1 cellular context compared by ENCODE assay signal in genomic region chr2:177265834-177266817, GRCh38.
TF ChIP-seq lines count a peak whose summit lies in the region.

No MANE protein-coding gene starts in this region.

TF ChIP-seq in K562, 482 proteins besides CTCF, POLR2A, EP300 and RAD21 (continued from another document and continues in another):
- TF ChIP-seq FOXO4 (CRISPR knock-in tag; IDR thresholded peaks at IDR 0.05) (no peak), NR0B1 (IDR thresholded peaks at IDR 0.05; ENCODE audit: partially characterized antibody) (no peak), HNRNPK (IDR thresholded peaks at IDR 0.05; ENCODE audit: low read depth, low read length, poor library complexity, severe bottlenecking) (no peak), CLOCK (CRISPR knock-in tag; IDR thresholded peaks at IDR 0.05; ENCODE audit: borderline replicate concordance) (no peak), RFX1 (IDR thresholded peaks at IDR 0.05) (no peak), ZNF551 (CRISPR knock-in tag; IDR thresholded peaks at IDR 0.05) (no peak), CBX8 (IDR thresholded peaks at IDR 0.05; ENCODE audit: borderline replicate concordance, extremely low read depth, low read depth, low read length, poor library complexity, severe bottlenecking) (no peak), ARID1B (IDR thresholded peaks at IDR 0.05) (peak; percentile 83), RBM25 (IDR thresholded peaks at IDR 0.05; ENCODE audit: low read depth, low read length, severe bottlenecking) (no peak), FOXK2 (conservative IDR thresholded peaks at IDR 0.05 in 1 of 2, IDR thresholded peaks at IDR 0.05 in 1 of 2; ENCODE audit: low read depth in 2 of 2) (no peak; a peak in 1 of 4 replicates), EWSR1 (IDR thresholded peaks at IDR 0.05; ENCODE audit: borderline replicate concordance, low read depth, partially characterized antibody) (no peak), ETV1 (tag; conservative IDR thresholded peaks at IDR 0.05; ENCODE audit: low read depth) (peak; percentile 14; the same call in 1 of the 2 replicates), ATF7 (IDR thresholded peaks at IDR 0.05) (peak; percentile 66), MIER1 (IDR thresholded peaks at IDR 0.05; ENCODE audit: low read depth) (no peak), YBX1 (IDR thresholded peaks at IDR 0.05) (no peak), MTA1 (IDR thresholded peaks at IDR 0.05; ENCODE audit: borderline replicate concordance) (peak; percentile 23; the same call in 1 of the 2 replicates), RBM34 (IDR thresholded peaks at IDR 0.05; ENCODE audit: borderline replicate concordance, insufficient read depth, low read length) (no peak), DEAF1 (CRISPR knock-in tag; IDR thresholded peaks at IDR 0.05) (peak; percentile 37; the same call in 1 of the 2 replicates), TFAP4 (CRISPR knock-in tag; IDR thresholded peaks at IDR 0.05; ENCODE audit: borderline replicate concordance) (no peak), NCOA1 (IDR thresholded peaks at IDR 0.05; ENCODE audit: low read depth) (peak; percentile 21; the same call in 1 of the 2 replicates), ZNF592 (IDR thresholded peaks at IDR 0.05) (0 out of 2 replicates have a peak, but pooled peaks have one; percentile 28), CBX1 (IDR thresholded peaks at IDR 0.05; ENCODE audit: low read depth) (no peak), SMAD4 (CRISPR knock-in tag; conservative IDR thresholded peaks at IDR 0.05) (peak; percentile 14), SUPT5H (IDR thresholded peaks at IDR 0.05) (no peak), ZNF695 (CRISPR knock-in tag; IDR thresholded peaks at IDR 0.05) (no peak), HBP1 (CRISPR knock-in tag; IDR thresholded peaks at IDR 0.05) (no peak), SOX6 (IDR thresholded peaks at IDR 0.05) (peak; percentile 87), BRF2 (IDR thresholded peaks at IDR 0.05; ENCODE audit: borderline replicate concordance, insufficient read depth, insufficient read length) (no peak), ZNF717 (CRISPR knock-in tag; IDR thresholded peaks at IDR 0.05) (peak; percentile 62; the same call in 1 of the 2 replicates), ZNF696 (CRISPR knock-in tag; conservative IDR thresholded peaks at IDR 0.05) (no peak), BDP1 (IDR thresholded peaks at IDR 0.05; ENCODE audit: insufficient read depth, insufficient read length) (no peak), ATF1 (CRISPR knock-in tag; IDR thresholded peaks at IDR 0.05) (no peak), ATF1 (tag; IDR thresholded peaks at IDR 0.05) (no peak), TCF3 (CRISPR knock-in tag; IDR thresholded peaks at IDR 0.05) (peak; percentile 69), CCNT2 (IDR thresholded peaks at IDR 0.05; ENCODE audit: borderline replicate concordance, extremely low read depth, insufficient read length, low read depth, low read length) (peak; percentile 35), C11orf30 (IDR thresholded peaks at IDR 0.05; ENCODE audit: low read depth) (peak; percentile 83), TBP (optimal IDR thresholded peaks at IDR 0.05; ENCODE audit: low read depth, low read length) (peak; percentile 25), HDAC2 (IDR thresholded peaks at IDR 0.05) (peak; percentile 97), PBX2 (CRISPR knock-in tag; IDR thresholded peaks at IDR 0.05; ENCODE audit: low read depth) (no peak), PBX2 (tag; conservative IDR thresholded peaks at IDR 0.05; ENCODE audit: low read depth) (peak; percentile 92), MTA3 (IDR thresholded peaks at IDR 0.05; ENCODE audit: borderline replicate concordance) (no peak), SPI1 (IDR thresholded peaks at IDR 0.05; ENCODE audit: borderline replicate concordance, low read depth, low read length) (no peak), ZNF589 (CRISPR knock-in tag; IDR thresholded peaks at IDR 0.05; ENCODE audit: low read depth) (no peak), ZNF655 (CRISPR knock-in tag; IDR thresholded peaks at IDR 0.05) (peak; percentile 4; the same call in 1 of the 2 replicates), CHCHD3 (CRISPR knock-in tag; IDR thresholded peaks at IDR 0.05) (no peak), TAF15 (IDR thresholded peaks at IDR 0.05; ENCODE audit: low read depth, low read length) (no peak), CXXC5 (CRISPR knock-in tag; IDR thresholded peaks at IDR 0.05) (peak; percentile 4; the same call in 1 of the 2 replicates), GTF2F1 (IDR thresholded peaks at IDR 0.05; ENCODE audit: low read depth, low read length) (no peak)
